In genomic region chr3:30646181-30646876, GRCh38 we compare ENCODE assay signal across 11 cellular contexts. TPM values are rescaled to one million over a fixed set of nuclear protein-coding genes. Genes with fewer than 3 reads are reported as not detected.
DNase-seq lines count a peak whose midpoint lies in the region; TF ChIP-seq lines count a peak whose summit lies in the region.
"Had no signal": no experiment of that assay in that cellular context is flagged by ENCODE, and none has a peak within 500 bp of the region (broad histone marks: within the 10 kb centered on the region; RNA-seq: fewer than 3 reads in every experiment).

No MANE protein-coding gene starts in this region.

- peaks cover 70% of the 10 kb centered on the region for H3K36me3 Mint-ChIP-seq in T-helper 2 cell treated with Interferon-gamma antibody and Interleukin-4, amounts not matched to agents 5 μg/mL and 100 μg/mL, for 36 hours (ENCODE audit: low read depth)

- DNase-seq in T-helper 2 cell treated with Interferon-gamma antibody and Interleukin-4, amounts not matched to agents 5 μg/mL and 100 μg/mL, for 36 hours (ENCODE audit: low spot score): no peak
- no peak for DNase-seq in T-helper 2 cell
- DNase-seq in NOMO-1 treated with DMSO at 0.1 percent for 48 hours (lab: John Stamatoyannopoulos, UW; ENCODE audit: unreplicated experiment): peak; percentile 98
- DNase-seq in choroid plexus epithelial cell (ENCODE audit: low read depth): peak; percentile 83
- DNase-seq in dermis blood vessel endothelial cell: no peak
- no peak for DNase-seq in NCI-H2196 treated with DMSO at 0.1 percent for 48 hours (lab: John Stamatoyannopoulos, UW; ENCODE audit: unreplicated experiment)
- DNase-seq in stimulated activated naive CD4-positive, alpha-beta T cell treated with Interleukin-2 at 50 U/mL for 16 hours (lab: John Stamatoyannopoulos, UW): no peak
- DNase-seq: 8988T, NCI-H1092, posterior cingulate gyrus had no signal

- H3K27me3 Mint-ChIP-seq in T-helper 2 cell treated with Interferon-gamma antibody and Interleukin-4, amounts not matched to agents 5 μg/mL and 100 μg/mL, for 36 hours (ENCODE audit: low read depth): no peaks in the 10 kb centered on the region

- H3K9me3 Mint-ChIP-seq in T-helper 2 cell treated with Interferon-gamma antibody and Interleukin-4, amounts not matched to agents 5 μg/mL and 100 μg/mL, for 36 hours: no peaks in the 10 kb centered on the region

- H3K4me3 ChIP-seq in choroid plexus epithelial cell (ENCODE audit: low read depth, low read length) (no peak overlapping the region), skin epidermis (no peak overlapping the region)

- no peak for TF ChIP-seq CTCF in choroid plexus epithelial cell (conservative IDR thresholded peaks at IDR 0.05; ENCODE audit: low read depth, low read length)

- peak overlapping the region; percentile 52 for H3K27ac Mint-ChIP-seq in T-helper 2 cell treated with Interferon-gamma antibody and Interleukin-4, amounts not matched to agents 5 μg/mL and 100 μg/mL, for 36 hours

- peak overlapping the region; percentile 42 for H3K4me3 Mint-ChIP-seq in T-helper 2 cell treated with Interferon-gamma antibody and Interleukin-4, amounts not matched to agents 5 μg/mL and 100 μg/mL, for 36 hours

- peak overlapping the region in 13 of 21 experiments; percentile 7 to 78 (median 39) for H3K27ac ChIP-seq in skin epidermis

- H3K4me1 Mint-ChIP-seq in T-helper 2 cell treated with Interferon-gamma antibody and Interleukin-4, amounts not matched to agents 5 μg/mL and 100 μg/mL, for 36 hours (ENCODE audit: low read depth): peaks cover 81% of the 10 kb centered on the region

RNA-seq across cellular contexts. Expression of gene TGFBR2, which starts 39.9 kb away (rescaled TPM):
- total RNA-seq in dermis blood vessel endothelial cell: 632 and 715 TPM in 2 replicates

Comparison
In these comparisons a context has a peak if more than half of its experiments do, and no peak if none do; other contexts are left out.
1. DNase-seq: peak in NOMO-1 treated with DMSO at 0.1 percent for 48 hours (single experiment) and choroid plexus epithelial cell (single experiment); none in T-helper 2 cell treated with Interferon-gamma antibody and Interleukin-4, amounts not matched to agents 5 μg/mL and 100 μg/mL, for 36 hours (single experiment), T-helper 2 cell (0 of 5), dermis blood vessel endothelial cell (single experiment), NCI-H2196 treated with DMSO at 0.1 percent for 48 hours (single experiment) and stimulated activated naive CD4-positive, alpha-beta T cell treated with Interleukin-2 at 50 U/mL for 16 hours (single experiment).